ENCODE assay signal across 1 cellular context in genomic region chr1:109213345-109213823, GRCh38.
TF ChIP-seq lines count a peak whose summit lies in the region.

No MANE protein-coding gene starts in this region.

TF ChIP-seq in HepG2, 621 proteins besides CTCF, POLR2A, EP300 and RAD21 (continues in another document):
- TF ChIP-seq HES4 (CRISPR knock-in tag; IDR thresholded peaks at IDR 0.05; ENCODE audit: borderline replicate concordance) (0 out of 2 replicates have a peak, but pooled peaks have one; percentile 4), SMAD3 (CRISPR knock-in tag; IDR thresholded peaks at IDR 0.05) (0 out of 2 replicates have a peak, but pooled peaks have one; percentile 9), E2F5 (CRISPR knock-in tag; conservative IDR thresholded peaks at IDR 0.05) (no peak), XBP1 (CRISPR knock-in tag; IDR thresholded peaks at IDR 0.05) (0 out of 2 replicates have a peak, but pooled peaks have one; percentile 49), DR1 (CRISPR knock-in tag; IDR thresholded peaks at IDR 0.05) (peak; percentile 42; the same call in 1 of the 2 replicates), ZNF329 (CRISPR knock-in tag; IDR thresholded peaks at IDR 0.05; ENCODE audit: low read depth) (0 out of 2 replicates have a peak, but pooled peaks have one; percentile 5), PPARG (CRISPR knock-in tag; conservative IDR thresholded peaks at IDR 0.05) (0 out of 2 replicates have a peak, but pooled peaks have one; percentile 10), PHF20 (CRISPR knock-in tag; IDR thresholded peaks at IDR 0.05) (0 out of 2 replicates have a peak, but pooled peaks have one; percentile 53), THAP11 (CRISPR knock-in tag; IDR thresholded peaks at IDR 0.05) (no peak), ZNF256 (CRISPR knock-in tag; conservative IDR thresholded peaks at IDR 0.05) (no peak), MAZ (IDR thresholded peaks at IDR 0.05; ENCODE audit: borderline replicate concordance, low read depth, low read length) (0 out of 2 replicates have a peak, but pooled peaks have one; percentile 48), MAZ (CRISPR knock-in tag; IDR thresholded peaks at IDR 0.05; ENCODE audit: low read depth) (no peak), FOXP4 (CRISPR knock-in tag; IDR thresholded peaks at IDR 0.05) (0 out of 2 replicates have a peak, but pooled peaks have one; percentile 38), ZBTB8A (CRISPR knock-in tag; IDR thresholded peaks at IDR 0.05; ENCODE audit: borderline replicate concordance, low read depth) (no peak), SNAPC2 (CRISPR knock-in tag; IDR thresholded peaks at IDR 0.05) (no peak), TARDBP (CRISPR knock-in tag; IDR thresholded peaks at IDR 0.05) (no peak), ONECUT2 (CRISPR knock-in tag; IDR thresholded peaks at IDR 0.05) (no peak), NFKBIZ (CRISPR knock-in tag; IDR thresholded peaks at IDR 0.05) (no peak), ZHX2 (IDR thresholded peaks at IDR 0.05; ENCODE audit: low read depth) (no peak), ZHX2 (CRISPR knock-in tag; IDR thresholded peaks at IDR 0.05; ENCODE audit: borderline replicate concordance) (peak; percentile 57; the same call in 1 of the 2 replicates), IKZF5 (CRISPR knock-in tag; IDR thresholded peaks at IDR 0.05) (0 out of 2 replicates have a peak, but pooled peaks have one; percentile 17), ZBTB42 (CRISPR knock-in tag; IDR thresholded peaks at IDR 0.05) (no peak), POLR2AphosphoS5 (IDR thresholded peaks at IDR 0.05; ENCODE audit: low read depth, low read length) (peak; percentile 86; the same call in 1 of the 2 replicates), ZKSCAN8 (CRISPR knock-in tag; IDR thresholded peaks at IDR 0.05; ENCODE audit: borderline replicate concordance) (no peak), KLF9 (CRISPR knock-in tag; IDR thresholded peaks at IDR 0.05; ENCODE audit: low read depth) (peak; percentile 36; the same call in 1 of the 2 replicates)
- TF ChIP-seq, protein P1, sequence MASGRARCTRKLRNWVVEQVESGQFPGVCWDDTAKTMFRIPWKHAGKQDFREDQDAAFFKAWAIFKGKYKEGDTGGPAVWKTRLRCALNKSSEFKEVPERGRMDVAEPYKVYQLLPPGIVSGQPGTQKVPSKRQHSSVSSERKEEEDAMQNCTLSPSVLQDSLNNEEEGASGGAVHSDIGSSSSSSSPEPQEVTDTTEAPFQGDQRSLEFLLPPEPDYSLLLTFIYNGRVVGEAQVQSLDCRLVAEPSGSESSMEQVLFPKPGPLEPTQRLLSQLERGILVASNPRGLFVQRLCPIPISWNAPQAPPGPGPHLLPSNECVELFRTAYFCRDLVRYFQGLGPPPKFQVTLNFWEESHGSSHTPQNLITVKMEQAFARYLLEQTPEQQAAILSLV (CRISPR knock-in tag; IDR thresholded peaks at IDR 0.05; ENCODE audit: borderline replicate concordance) = no peak
- TF ChIP-seq, protein P2, sequence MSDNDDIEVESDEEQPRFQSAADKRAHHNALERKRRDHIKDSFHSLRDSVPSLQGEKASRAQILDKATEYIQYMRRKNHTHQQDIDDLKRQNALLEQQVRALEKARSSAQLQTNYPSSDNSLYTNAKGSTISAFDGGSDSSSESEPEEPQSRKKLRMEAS (IDR thresholded peaks at IDR 0.05) = no peak; the same call in 1 of the 2 replicates
- TF ChIP-seq, protein P3, sequence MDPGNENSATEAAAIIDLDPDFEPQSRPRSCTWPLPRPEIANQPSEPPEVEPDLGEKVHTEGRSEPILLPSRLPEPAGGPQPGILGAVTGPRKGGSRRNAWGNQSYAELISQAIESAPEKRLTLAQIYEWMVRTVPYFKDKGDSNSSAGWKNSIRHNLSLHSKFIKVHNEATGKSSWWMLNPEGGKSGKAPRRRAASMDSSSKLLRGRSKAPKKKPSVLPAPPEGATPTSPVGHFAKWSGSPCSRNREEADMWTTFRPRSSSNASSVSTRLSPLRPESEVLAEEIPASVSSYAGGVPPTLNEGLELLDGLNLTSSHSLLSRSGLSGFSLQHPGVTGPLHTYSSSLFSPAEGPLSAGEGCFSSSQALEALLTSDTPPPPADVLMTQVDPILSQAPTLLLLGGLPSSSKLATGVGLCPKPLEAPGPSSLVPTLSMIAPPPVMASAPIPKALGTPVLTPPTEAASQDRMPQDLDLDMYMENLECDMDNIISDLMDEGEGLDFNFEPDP (CRISPR knock-in tag; conservative IDR thresholded peaks at IDR 0.05) = no peak
- TF ChIP-seq, protein P4, sequence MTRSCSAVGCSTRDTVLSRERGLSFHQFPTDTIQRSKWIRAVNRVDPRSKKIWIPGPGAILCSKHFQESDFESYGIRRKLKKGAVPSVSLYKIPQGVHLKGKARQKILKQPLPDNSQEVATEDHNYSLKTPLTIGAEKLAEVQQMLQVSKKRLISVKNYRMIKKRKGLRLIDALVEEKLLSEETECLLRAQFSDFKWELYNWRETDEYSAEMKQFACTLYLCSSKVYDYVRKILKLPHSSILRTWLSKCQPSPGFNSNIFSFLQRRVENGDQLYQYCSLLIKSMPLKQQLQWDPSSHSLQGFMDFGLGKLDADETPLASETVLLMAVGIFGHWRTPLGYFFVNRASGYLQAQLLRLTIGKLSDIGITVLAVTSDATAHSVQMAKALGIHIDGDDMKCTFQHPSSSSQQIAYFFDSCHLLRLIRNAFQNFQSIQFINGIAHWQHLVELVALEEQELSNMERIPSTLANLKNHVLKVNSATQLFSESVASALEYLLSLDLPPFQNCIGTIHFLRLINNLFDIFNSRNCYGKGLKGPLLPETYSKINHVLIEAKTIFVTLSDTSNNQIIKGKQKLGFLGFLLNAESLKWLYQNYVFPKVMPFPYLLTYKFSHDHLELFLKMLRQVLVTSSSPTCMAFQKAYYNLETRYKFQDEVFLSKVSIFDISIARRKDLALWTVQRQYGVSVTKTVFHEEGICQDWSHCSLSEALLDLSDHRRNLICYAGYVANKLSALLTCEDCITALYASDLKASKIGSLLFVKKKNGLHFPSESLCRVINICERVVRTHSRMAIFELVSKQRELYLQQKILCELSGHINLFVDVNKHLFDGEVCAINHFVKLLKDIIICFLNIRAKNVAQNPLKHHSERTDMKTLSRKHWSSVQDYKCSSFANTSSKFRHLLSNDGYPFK (CRISPR knock-in tag; IDR thresholded peaks at IDR 0.05; ENCODE audit: borderline replicate concordance) = peak; percentile 86; the same call in 1 of the 2 replicates
- TF ChIP-seq, protein P5, sequence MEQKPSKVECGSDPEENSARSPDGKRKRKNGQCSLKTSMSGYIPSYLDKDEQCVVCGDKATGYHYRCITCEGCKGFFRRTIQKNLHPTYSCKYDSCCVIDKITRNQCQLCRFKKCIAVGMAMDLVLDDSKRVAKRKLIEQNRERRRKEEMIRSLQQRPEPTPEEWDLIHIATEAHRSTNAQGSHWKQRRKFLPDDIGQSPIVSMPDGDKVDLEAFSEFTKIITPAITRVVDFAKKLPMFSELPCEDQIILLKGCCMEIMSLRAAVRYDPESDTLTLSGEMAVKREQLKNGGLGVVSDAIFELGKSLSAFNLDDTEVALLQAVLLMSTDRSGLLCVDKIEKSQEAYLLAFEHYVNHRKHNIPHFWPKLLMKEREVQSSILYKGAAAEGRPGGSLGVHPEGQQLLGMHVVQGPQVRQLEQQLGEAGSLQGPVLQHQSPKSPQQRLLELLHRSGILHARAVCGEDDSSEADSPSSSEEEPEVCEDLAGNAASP (CRISPR knock-in tag; IDR thresholded peaks at IDR 0.05; ENCODE audit: borderline replicate concordance) = 0 out of 2 replicates have a peak, but pooled peaks have one; percentile 13
- TF ChIP-seq, protein P6, sequence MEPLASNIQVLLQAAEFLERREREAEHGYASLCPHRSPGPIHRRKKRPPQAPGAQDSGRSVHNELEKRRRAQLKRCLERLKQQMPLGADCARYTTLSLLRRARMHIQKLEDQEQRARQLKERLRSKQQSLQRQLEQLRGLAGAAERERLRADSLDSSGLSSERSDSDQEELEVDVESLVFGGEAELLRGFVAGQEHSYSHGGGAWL (CRISPR knock-in tag; IDR thresholded peaks at IDR 0.05) = no peak
